ENCODE assay signal across 10 cellular contexts in genomic region chr20:32971703-32972161, GRCh38. TPM values are rescaled to one million over a fixed set of nuclear protein-coding genes. Genes with fewer than 3 reads are reported as not detected.
DNase-seq lines count a peak whose midpoint lies in the region; ATAC-seq, FAIRE-seq and TF ChIP-seq lines count a peak whose summit lies in the region.
"Had no signal": no experiment of that assay in that cellular context is flagged by ENCODE, and none has a peak within 500 bp of the region (broad histone marks: within the 10 kb centered on the region; RNA-seq: fewer than 3 reads in every experiment).

No MANE protein-coding gene starts in this region.

- H3K4me3 ChIP-seq in K562, result no peak overlapping the region
- H3K4me3 ChIP-seq in sigmoid colon, result no peak overlapping the region
- H3K4me3 ChIP-seq in foreskin fibroblast (ENCODE audit: low read depth in 1 of 2, low read length in 2 of 2), result no peak overlapping the region
- H3K4me3 ChIP-seq: lung had no signal

- no peaks in the 10 kb centered on the region for H3K79me2 ChIP-seq in K562 (ENCODE audit: control insufficient read depth, insufficient read depth, low read length)

- 33% methylated on average over 5 of the region's 6 CpGs for WGBS in K562 (ENCODE audit: insufficient coverage, low coverage, missing lambda C conversion rate)
- WGBS in sigmoid colon, 2 donors, result 40 to 67% methylated on average over 6 of the region's 6 CpGs

- TF ChIP-seq EP300 in K562 (IDR thresholded peaks at IDR 0.05; ENCODE audit: low read length) (no peak), sigmoid colon (IDR thresholded peaks at IDR 0.05) (no peak)

- in situ Hi-C loops in K562 (cut with MboI), result no loop called here

- no TSS peak for BruUV-seq in K562 (replicated peaks; lab: Mats Ljungman, UMichigan)

- no peaks in the 10 kb centered on the region for H3K9me1 ChIP-seq in K562 (ENCODE audit: control insufficient read depth, insufficient read depth, low read length)

- POLR2A ChIA-PET in K562 (lab: Yijun Ruan, JAX), result interaction anchor here (0.7 kb wide), 1 partner anchor 413 kb away, joined by 3 read pairs; no protein-coding TSS in a partner anchor

- H3K9me3 ChIP-seq in K562 (replicated peaks; ENCODE audit: control insufficient read depth, insufficient read depth, low read depth, low read length) (no peaks in the 10 kb centered on the region), sigmoid colon (no peaks in the 10 kb centered on the region)

- H3K4me2 ChIP-seq in K562 (ENCODE audit: insufficient read depth, low read length), result no peak overlapping the region

- no peak for TF ChIP-seq POLR2A in K562 (conservative IDR thresholded peaks at IDR 0.05)
- TF ChIP-seq POLR2A in sigmoid colon (IDR thresholded peaks at IDR 0.05), result no peak

- CTCF ChIA-PET in K562 (lab: Yijun Ruan, JAX; ENCODE audit: low intra/inter-chr PET ratio), result no interaction called here

- no peaks in the 10 kb centered on the region; the same call in 1 of the 2 replicates for H4K20me1 ChIP-seq in K562 (replicated peaks; ENCODE audit: control insufficient read depth, insufficient read depth, low read length)

- H3K27me3 ChIP-seq in K562 (ENCODE audit: control insufficient read depth in 2 of 2, insufficient read depth in 2 of 2, low read length in 2 of 2), result peaks cover 20 to 62% of the 10 kb centered on the region in 2 experiments
- no peaks in the 10 kb centered on the region for H3K27me3 ChIP-seq in sigmoid colon

- intact Hi-C loops in Right ventricle myocardium superior (cut with DNase I), result no loop called here
- intact Hi-C loops in cardiac septum (cut with DNase I), result no loop called here
- intact Hi-C loops in K562 (cut with micrococcal nuclease), result no loop called here
- intact Hi-C loops in sigmoid colon (cut with DNase I), result no loop called here

- no peak for TF ChIP-seq CTCF in K562 (IDR thresholded peaks at IDR 0.05 in 2 of 3, conservative IDR thresholded peaks at IDR 0.05 in 1 of 3; ENCODE audit: insufficient read depth in 2 of 3, low read depth in 1 of 3, low read length in 3 of 3)
- no peak for TF ChIP-seq CTCF in sigmoid colon (IDR thresholded peaks at IDR 0.05)
- no peak for TF ChIP-seq CTCF in foreskin fibroblast (IDR thresholded peaks at IDR 0.05; ENCODE audit: low read depth, low read length)

- H3K4me1 ChIP-seq in K562 (replicated peaks in 1 of 2; ENCODE audit: control insufficient read depth in 2 of 2, insufficient read depth in 2 of 2, low read length in 2 of 2) (peaks cover 5 to 8% of the 10 kb centered on the region in 2 experiments; a peak in 3 of 5 replicates), sigmoid colon (no peaks in the 10 kb centered on the region)

- H3K36me3 ChIP-seq in K562 (ENCODE audit: control insufficient read depth, insufficient read depth, low read length), result no peaks in the 10 kb centered on the region
- H3K36me3 ChIP-seq in sigmoid colon, result no peaks in the 10 kb centered on the region

- no peak overlapping the region for H3K27ac ChIP-seq in K562 (ENCODE audit: extremely low read depth, low read depth, low read length)
- no peak overlapping the region for H3K27ac ChIP-seq in sigmoid colon

- no peak for TF ChIP-seq RAD21 in K562 (CRISPR knock-in tag; conservative IDR thresholded peaks at IDR 0.05 in 1 of 2, IDR thresholded peaks at IDR 0.05 in 1 of 2)

- no peak for FAIRE-seq in K562 (lab: Jason Lieb, UNC)

- no peak overlapping the region for H3K9ac ChIP-seq in K562 (ENCODE audit: insufficient read depth in 1 of 2, low read depth in 2 of 2, low read length in 2 of 2)

- ATAC-seq in Right ventricle myocardium superior (ENCODE audit: poor library complexity) (peak; percentile 50), HG03439 (IDR thresholded peaks at IDR 0.05; ENCODE audit: unreplicated experiment) (peak; percentile 18), K562 (peak; percentile 18; the same call in 1 of the 3 replicates)

- DNase-seq in Right ventricle myocardium superior, result no peak
- DNase-seq in cardiac septum (ENCODE audit: low spot score), result no peak
- DNase-seq in K562 (ENCODE audit: extremely low read depth in 1 of 4, low spot score in 3 of 4), result no peak
- peak; percentile 7 for DNase-seq in sigmoid colon
- DNase-seq in NCI-H82 (lab: John Stamatoyannopoulos, UW), result no peak
- DNase-seq in SHP77 treated with DMSO at 0.1 percent for 48 hours (lab: John Stamatoyannopoulos, UW), result no peak
- no peak for DNase-seq in foreskin fibroblast

- peak overlapping the region; percentile 50; the same call in 1 of the 2 replicates for H2AFZ ChIP-seq in K562 (ENCODE audit: low read depth, low read length)

TF ChIP-seq in K562, 482 proteins besides CTCF, POLR2A, EP300 and RAD21:
- TF ChIP-seq STAG1 (CRISPR knock-in tag; IDR thresholded peaks at IDR 0.05; ENCODE audit: borderline replicate concordance) (no peak), TGIF2 (CRISPR knock-in tag; IDR thresholded peaks at IDR 0.05) (no peak), SMARCC2 (IDR thresholded peaks at IDR 0.05; ENCODE audit: low read depth) (no peak)

RNA-seq across cellular contexts. Expression of gene SUN5, which starts 32.5 kb away (rescaled TPM):
- not detected for total RNA-seq in Right ventricle myocardium superior
- not detected for total RNA-seq in cardiac septum
- total RNA-seq in K562 (2011; cell fraction: chromatin; rRNA removed; ENCODE audit: low replicate concordance), result not detected in 2 replicates
- total RNA-seq in K562 (2011; cell fraction: nucleolus; rRNA removed), result not detected in 2 replicates
- total RNA-seq in K562 (2011; cell fraction: nucleoplasm; rRNA removed), result not detected in 2 replicates
- total RNA-seq in K562 (2014; rRNA removed), result not detected in 2 replicates
- total RNA-seq in K562 (2014; rRNA removed; fragmentation: Illumina TruSeq; extraction: Trizol), result not detected in 2 replicates
- total RNA-seq in K562 (2015; rRNA removed; fragmentation: Illumina TruSeq; extraction: Trizol), result not detected in 2 replicates
- total RNA-seq in K562 (2021), result not detected in 2 replicates
- not detected in 2 replicates for polyA plus RNA-seq in K562 (2011; rRNA removed)
- not detected in 2 replicates for polyA plus RNA-seq in K562 (2011; cell fraction: cytosol; rRNA removed)
- polyA plus RNA-seq in K562 (2011; cell fraction: nucleus; rRNA removed), result not detected in 2 replicates
- not detected in 2 replicates for polyA plus RNA-seq in K562 (2012)
- polyA plus RNA-seq in K562 (2014; fragmentation: Illumina TruSeq; extraction: Trizol), result not detected in 2 replicates
- polyA plus RNA-seq in K562 (2014; fragmentation: Nextera tagmentation; extraction: Ambion mirVana), result not detected
- polyA plus RNA-seq in K562 (2014; rRNA removed), result not detected in 2 replicates
- polyA minus RNA-seq in K562 (2011; rRNA and poly(A)+ RNA removed), result not detected in 2 replicates
- not detected in 2 replicates for polyA minus RNA-seq in K562 (2011; cell fraction: cytosol; rRNA and poly(A)+ RNA removed)
- not detected in 2 replicates for polyA minus RNA-seq in K562 (2011; cell fraction: nucleus; rRNA and poly(A)+ RNA removed)
- total RNA-seq in sigmoid colon, result not detected
- not detected for polyA plus RNA-seq in sigmoid colon
- total RNA-seq: activated CD8-positive, alpha-beta memory T cell treated with anti-CD3 and anti-CD28 coated beads for 36 hours; lung had no signal
- polyA plus RNA-seq: lung had no signal

RNA-seq across cellular contexts. Expression of gene BPIFB2, which starts 35.8 kb away (rescaled TPM):
- total RNA-seq in Right ventricle myocardium superior (not detected), cardiac septum (not detected), K562 (2014; rRNA removed) (not detected in 2 replicates), K562 (2014; rRNA removed; fragmentation: Illumina TruSeq; extraction: Trizol) (not detected in 2 replicates), K562 (2015; rRNA removed; fragmentation: Illumina TruSeq; extraction: Trizol) (not detected in 2 replicates), K562 (2021) (0.11 TPM in 1 of 2 replicates, not detected in the other), sigmoid colon (not detected)
- not detected in 2 replicates for total RNA-seq in K562 (2011; cell fraction: chromatin; rRNA removed; ENCODE audit: low replicate concordance)
- not detected in 2 replicates for total RNA-seq in K562 (2011; cell fraction: nucleolus; rRNA removed)
- not detected in 2 replicates for total RNA-seq in K562 (2011; cell fraction: nucleoplasm; rRNA removed)
- polyA plus RNA-seq in K562 (2011; rRNA removed) (not detected in 2 replicates), K562 (2014; fragmentation: Illumina TruSeq; extraction: Trizol) (not detected in 2 replicates), K562 (2014; fragmentation: Nextera tagmentation; extraction: Ambion mirVana) (not detected), K562 (2014; rRNA removed) (not detected in 2 replicates), sigmoid colon (not detected)
- polyA plus RNA-seq in K562 (2011; cell fraction: cytosol; rRNA removed), result not detected in 2 replicates
- not detected in 2 replicates for polyA plus RNA-seq in K562 (2011; cell fraction: nucleus; rRNA removed)
- polyA plus RNA-seq in K562 (2012), result not detected in 2 replicates
- not detected in 2 replicates for polyA minus RNA-seq in K562 (2011; rRNA and poly(A)+ RNA removed)
- 1.1 TPM in 1 of 2 replicates, not detected in the other for polyA minus RNA-seq in K562 (2011; cell fraction: cytosol; rRNA and poly(A)+ RNA removed)
- not detected in 2 replicates for polyA minus RNA-seq in K562 (2011; cell fraction: nucleus; rRNA and poly(A)+ RNA removed)
- total RNA-seq: activated CD8-positive, alpha-beta memory T cell treated with anti-CD3 and anti-CD28 coated beads for 36 hours had no signal

RNA-seq across cellular contexts. Expression of gene BPIFB6, which starts 59.7 kb away (rescaled TPM):
- total RNA-seq in Right ventricle myocardium superior (not detected), cardiac septum (not detected), K562 (2014; rRNA removed) (not detected in 2 replicates), K562 (2014; rRNA removed; fragmentation: Illumina TruSeq; extraction: Trizol) (not detected in 2 replicates), K562 (2015; rRNA removed; fragmentation: Illumina TruSeq; extraction: Trizol) (not detected in 2 replicates), K562 (2021) (not detected in 2 replicates), sigmoid colon (not detected)
- not detected in 2 replicates for total RNA-seq in K562 (2011; cell fraction: chromatin; rRNA removed; ENCODE audit: low replicate concordance)
- total RNA-seq in K562 (2011; cell fraction: nucleolus; rRNA removed), result not detected in 2 replicates
- not detected in 2 replicates for total RNA-seq in K562 (2011; cell fraction: nucleoplasm; rRNA removed)
- polyA plus RNA-seq in K562 (2011; rRNA removed) (not detected in 2 replicates), K562 (2014; fragmentation: Illumina TruSeq; extraction: Trizol) (not detected in 2 replicates), K562 (2014; fragmentation: Nextera tagmentation; extraction: Ambion mirVana) (not detected), K562 (2014; rRNA removed) (not detected in 2 replicates), sigmoid colon (not detected)
- polyA plus RNA-seq in K562 (2011; cell fraction: cytosol; rRNA removed), result not detected in 2 replicates
- not detected in 2 replicates for polyA plus RNA-seq in K562 (2011; cell fraction: nucleus; rRNA removed)
- not detected in 2 replicates for polyA plus RNA-seq in K562 (2012)
- polyA minus RNA-seq in K562 (2011; rRNA and poly(A)+ RNA removed), result not detected in 2 replicates
- not detected in 2 replicates for polyA minus RNA-seq in K562 (2011; cell fraction: cytosol; rRNA and poly(A)+ RNA removed)
- not detected in 2 replicates for polyA minus RNA-seq in K562 (2011; cell fraction: nucleus; rRNA and poly(A)+ RNA removed)
- total RNA-seq: activated CD8-positive, alpha-beta memory T cell treated with anti-CD3 and anti-CD28 coated beads for 36 hours; lung had no signal
- polyA plus RNA-seq: lung had no signal
